Comparison of ENCODE assay signal across 8 cellular contexts in the genomic region with DNA sequence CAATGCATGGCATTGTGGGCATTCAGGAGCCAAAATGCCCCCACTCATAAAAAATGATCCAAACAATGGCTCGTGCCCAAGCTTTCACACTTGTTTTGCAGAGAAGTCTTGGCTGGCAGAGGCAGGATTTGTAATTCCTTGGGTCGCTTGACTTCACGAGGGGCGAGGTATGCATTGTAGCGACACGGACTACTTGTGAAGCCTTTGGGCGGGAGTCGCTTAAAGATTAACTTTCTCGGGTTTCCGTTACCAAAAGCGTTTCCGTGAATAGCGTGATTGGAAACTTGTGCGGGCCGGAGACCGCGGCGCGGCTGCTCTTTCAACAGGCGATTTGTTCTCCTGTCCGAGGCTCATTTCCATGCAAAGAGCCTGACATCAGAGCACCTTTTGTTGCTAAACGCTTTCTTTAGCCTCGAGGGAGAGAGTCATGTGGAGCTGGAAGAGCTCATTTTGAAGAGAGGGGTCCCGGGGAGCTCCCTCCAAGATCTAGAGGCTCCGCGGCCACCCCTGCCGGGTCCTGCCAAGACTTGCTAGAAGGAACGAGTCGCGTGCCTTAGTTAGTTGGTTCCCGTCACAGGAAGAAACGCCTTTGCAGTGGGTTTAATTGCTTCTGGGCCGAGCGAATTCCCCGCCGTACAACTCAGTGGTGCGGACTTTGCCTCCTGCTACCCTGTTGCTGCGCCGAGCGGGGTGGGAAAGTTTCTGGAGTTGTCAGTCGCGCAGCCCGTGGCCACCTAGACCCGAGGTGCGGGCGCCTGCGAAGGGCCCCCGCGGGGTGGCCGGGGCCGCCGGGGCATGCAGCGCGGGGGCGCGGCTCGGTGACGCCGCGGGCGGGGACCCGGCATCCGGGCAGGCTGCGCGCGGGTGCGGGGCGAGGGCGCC. TPM values are rescaled to one million over a fixed set of nuclear protein-coding genes. Genes with fewer than 3 reads are reported as not detected.
A peak's percentile ranks its signal among the peaks of the same experiment; 100 is the strongest.
DNase-seq lines count a peak whose midpoint lies in the region; ATAC-seq and TF ChIP-seq lines count a peak whose summit lies in the region.

Gene SASH1 (plus strand): TSS at position 693 of the 882 bp plus-strand sequence. CDS start 230 bp downstream, outside the sequence.

- no peaks in the 10 kb centered on the region for H3K9me3 Mint-ChIP-seq in CD4-positive, alpha-beta memory T cell

- peak within 1 kb of the TSS; percentile 61 for H2AFZ ChIP-seq in hepatocyte

- intact Hi-C loops in CD4-positive, alpha-beta memory T cell (cut with micrococcal nuclease), result no loop called here
- intact Hi-C loops in Panc1 (cut with micrococcal nuclease; ENCODE audit: unreplicated experiment), result no loop called here
- intact Hi-C loops in body of pancreas (cut with DNase I), result no loop called here
- intact Hi-C loops in posterior cingulate gyrus (cut with DNase I), result loop anchor here (2.0 to 10.0 kb wide), 2 partner anchors 122 to 182 kb away; no protein-coding TSS in a partner anchor

- peak within 1 kb of the TSS in 4 of 7 donors; percentile 24 to 87 (median 54) for H3K27ac Mint-ChIP-seq in CD4-positive, alpha-beta memory T cell

- peak; percentile 19 to 77 (median 70) for TF ChIP-seq POLR2A in body of pancreas (IDR thresholded peaks at IDR 0.05)

- no TSS peak for BruUV-seq in Panc1 (replicated peaks; lab: Mats Ljungman, UMichigan)

- no peaks in the 10 kb centered on the region for H3K9me3 ChIP-seq in CD4-positive, alpha-beta memory T cell (ENCODE audit: control insufficient read depth in 1 of 2, low read length in 2 of 2)
- H3K9me3 ChIP-seq in Panc1 (ENCODE audit: control insufficient read depth, insufficient read depth, low read depth, low read length) (no peaks in the 10 kb centered on the region), body of pancreas (no peaks in the 10 kb centered on the region), hepatocyte (ENCODE audit: low read depth) (no peaks in the 10 kb centered on the region)

- no peaks in the 10 kb centered on the region for H3K36me3 Mint-ChIP-seq in CD4-positive, alpha-beta memory T cell

- 0% methylated on average over 13 to 64 of the region's 69 CpGs for WGBS in body of pancreas, 2 donors
- under 1% methylated on average over 64 of the region's 69 CpGs for WGBS in hepatocyte (ENCODE audit: low lambda C conversion rate, missing lambda C conversion rate)

- H3K4me1 Mint-ChIP-seq in CD4-positive, alpha-beta memory T cell, result peaks cover 0 to 20% (median 9%) of the 10 kb centered on the region in 4 donors

- no peak within 1 kb of the TSS for H3K4me3 ChIP-seq in CD4-positive, alpha-beta memory T cell (ENCODE audit: low read length in 2 of 2)
- H3K4me3 ChIP-seq in Panc1 (ENCODE audit: low read depth in 2 of 2, low read length in 2 of 2) (peak within 1 kb of the TSS; percentile 52 to 65), body of pancreas (peak within 1 kb of the TSS; percentile 18 to 50), hepatocyte (peak within 1 kb of the TSS; percentile 47)

- peak; percentile 72 for ATAC-seq in GM19455 (IDR thresholded peaks at IDR 0.05; ENCODE audit: unreplicated experiment)
- peak; percentile 83 for ATAC-seq in HG03571 (IDR thresholded peaks at IDR 0.05; ENCODE audit: unreplicated experiment)
- peak; percentile 94 for ATAC-seq in Panc1
- peak; percentile 87 for ATAC-seq in body of pancreas

- no peaks in the 10 kb centered on the region for H3K36me3 ChIP-seq in CD4-positive, alpha-beta memory T cell (ENCODE audit: insufficient read depth, low read length)
- H3K36me3 ChIP-seq in Panc1 (ENCODE audit: control insufficient read depth, insufficient read depth, low read length) (no peaks in the 10 kb centered on the region), body of pancreas (replicated peaks in 1 of 2; ENCODE audit: insufficient read depth in 1 of 2, low read depth in 2 of 2) (no peaks in the 10 kb centered on the region), hepatocyte (replicated peaks; ENCODE audit: insufficient read depth, low read depth) (no peaks in the 10 kb centered on the region)

- no peak for TF ChIP-seq CTCF in Panc1 (IDR thresholded peaks at IDR 0.05)
- no peak for TF ChIP-seq CTCF in body of pancreas (IDR thresholded peaks at IDR 0.05)
- TF ChIP-seq CTCF in hepatocyte (IDR thresholded peaks at IDR 0.05; ENCODE audit: poor library complexity), result no peak

- H3K4me1 ChIP-seq in CD4-positive, alpha-beta memory T cell (ENCODE audit: insufficient read depth, low read length), result peaks cover 10% of the 10 kb centered on the region
- peaks cover 10% of the 10 kb centered on the region for H3K4me1 ChIP-seq in Panc1 (ENCODE audit: control insufficient read depth, insufficient read depth, low read length)
- peaks cover 22% of the 10 kb centered on the region for H3K4me1 ChIP-seq in body of pancreas
- peaks cover 14% of the 10 kb centered on the region for H3K4me1 ChIP-seq in hepatocyte (ENCODE audit: insufficient read depth)

- in situ Hi-C loops in Panc1 (cut with HindIII; ENCODE audit: low pct_unique_long_range_greater_than_20kb, low sequenced_read_pairs), result no loop called here

- no peaks in the 10 kb centered on the region for H3K27me3 ChIP-seq in CD4-positive, alpha-beta memory T cell (ENCODE audit: insufficient read depth, low read length)
- no peaks in the 10 kb centered on the region for H3K27me3 ChIP-seq in Panc1 (ENCODE audit: control insufficient read depth, insufficient read depth, low read length)
- no peaks in the 10 kb centered on the region for H3K27me3 ChIP-seq in body of pancreas
- no peaks in the 10 kb centered on the region for H3K27me3 ChIP-seq in hepatocyte

- H4K20me1 ChIP-seq in hepatocyte (ENCODE audit: insufficient read depth, poor library complexity, severe bottlenecking), result no peaks in the 10 kb centered on the region

- POLR2A ChIA-PET in CD4-positive, alpha-beta memory T cell (lab: Charles Lee; ENCODE audit: partially characterized antibody), result no interaction called here
- POLR2A ChIA-PET in Panc1 (lab: Charles Lee), result interaction anchor here (0.7 kb wide), 1 partner anchor 569 kb away, joined by 15 read pairs; no protein-coding TSS in a partner anchor

- CTCF ChIA-PET in CD4-positive, alpha-beta memory T cell (lab: Charles Lee; ENCODE audit: partially characterized antibody), result no interaction called here
- CTCF ChIA-PET in Panc1 (lab: Charles Lee), result no interaction called here

- peak within 1 kb of the TSS; percentile 87 for H3K4me2 ChIP-seq in hepatocyte

- peak within 1 kb of the TSS; percentile 79 to 89 (median 84) for H3K4me3 Mint-ChIP-seq in CD4-positive, alpha-beta memory T cell

- H3K79me2 ChIP-seq in hepatocyte, result peaks cover 9% of the 10 kb centered on the region

- no peaks in the 10 kb centered on the region for H3K9me2 ChIP-seq in hepatocyte (replicated peaks; ENCODE audit: insufficient read depth)

- DNase-seq in CD4-positive, alpha-beta memory T cell, result peak in 3 of 5 donors; percentile 4 to 32 (median 9)
- DNase-seq in Panc1 (ENCODE audit: low read depth, low spot score) (no peak), body of pancreas (peak; percentile 64 to 78 (median 71)), hepatocyte (ENCODE audit: low spot score) (peak; percentile 78), posterior cingulate gyrus (peak; percentile 45 to 94 (median 64)), activated gamma-delta T cell (lab: John Stamatoyannopoulos, UW) (no peak)

- peaks cover 32 to 36% of the 10 kb centered on the region in 2 donors for H3K27me3 Mint-ChIP-seq in CD4-positive, alpha-beta memory T cell

- peak within 1 kb of the TSS; percentile 0 for H3K27ac ChIP-seq in CD4-positive, alpha-beta memory T cell (ENCODE audit: low read depth, low read length)
- H3K27ac ChIP-seq in Panc1 (ENCODE audit: low read length) (peak within 1 kb of the TSS; percentile 80), body of pancreas (peak within 1 kb of the TSS; percentile 60 to 90 (median 87)), hepatocyte (peak within 1 kb of the TSS; percentile 86)

RNA-seq across cellular contexts. Expression of gene SASH1, which starts in this region (rescaled TPM):
- under 1 TPM; 0.26 to 0.30 TPM for total RNA-seq in CD4-positive, alpha-beta memory T cell
- 1 to 10 TPM; 3.2 to 4.9 TPM for polyA plus RNA-seq in CD4-positive, alpha-beta memory T cell
- total RNA-seq in Panc1 (2021; ENCODE audit: unreplicated experiment), result 6.6 TPM
- 2.3 TPM for polyA plus RNA-seq in Panc1 (2012; ENCODE audit: insufficient read length)
- 10 to 100 TPM; 21.0 to 49.8 TPM for total RNA-seq in body of pancreas
- 5.3 and 7.8 TPM in 2 replicates for total RNA-seq in hepatocyte
- 7.5 and 10.7 TPM in 2 replicates for polyA plus RNA-seq in hepatocyte

Comparison
In these comparisons a context has a peak if more than half of its experiments do, and no peak if none do; other contexts are left out.
1. DNase-seq: peak in CD4-positive, alpha-beta memory T cell (3 of 5), body of pancreas (4 of 4), hepatocyte (single experiment) and posterior cingulate gyrus (10 of 10); none in Panc1 (single experiment) and activated gamma-delta T cell (single experiment).
2. H3K27ac ChIP-seq: peak in every context shown above with its lines; median percentile 87 in body of pancreas; 86 in hepatocyte; 80 in Panc1; 0 in CD4-positive, alpha-beta memory T cell.
3. H3K4me3 ChIP-seq: peak in Panc1 (2 of 2), body of pancreas (2 of 2) and hepatocyte (single experiment); none in CD4-positive, alpha-beta memory T cell (0 of 2).
4. Peak in every context shown above with its lines, with median percentiles within 50 percentile points of each other: ATAC-seq.